Comparison of ENCODE assay signal across 9 cellular contexts in the genomic region with DNA sequence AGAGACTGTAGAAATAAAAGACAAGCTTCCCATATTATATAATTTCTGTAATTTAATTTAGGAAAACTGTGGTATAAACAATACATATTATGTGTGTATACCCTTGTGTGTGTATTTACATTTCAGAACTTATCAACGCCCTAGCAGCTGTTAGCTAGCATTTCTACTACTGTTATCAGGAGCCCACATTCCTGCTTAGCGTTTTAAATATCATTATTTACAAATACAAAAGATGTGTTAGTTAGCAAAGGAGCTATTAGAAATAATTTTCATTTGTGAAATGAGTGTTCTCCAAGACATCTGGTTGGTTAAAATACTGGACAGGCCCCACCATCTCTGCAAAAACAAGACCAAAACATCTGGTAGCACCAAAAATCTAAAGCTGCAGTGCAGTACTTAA. TPM values are rescaled to one million over a fixed set of nuclear protein-coding genes. Genes with fewer than 3 reads are reported as not detected.
"Had no signal": no experiment of that assay in that cellular context is flagged by ENCODE, and none has a peak within 500 bp of the region (broad histone marks: within the 10 kb centered on the region; RNA-seq: fewer than 3 reads in every experiment).

No MANE protein-coding gene starts in this region.

- ATAC-seq: GM12878 had no signal

- DNase-seq: GDM1, GF-D8 had no signal

- H3K4me3 ChIP-seq: GM12878 had no signal

- FAIRE-seq: G401.6, GM12878, GM12891, GM12892, GM18507, GM19239 had no signal

RNA-seq across cellular contexts. Expression of gene EPB41L4A, which starts 48.0 kb away (rescaled TPM):
- total RNA-seq: G401 had no signal
